ENCODE assay signal across 16 cellular contexts in genomic region chr3:146507331-146508120, GRCh38. TPM values are rescaled to one million over a fixed set of nuclear protein-coding genes. Genes with fewer than 3 reads are reported as not detected.
A peak's percentile ranks its signal among the peaks of the same experiment; 100 is the strongest.
DNase-seq lines count a peak whose midpoint lies in the region; ATAC-seq and TF ChIP-seq lines count a peak whose summit lies in the region.
"Had no signal": no experiment of that assay in that cellular context is flagged by ENCODE, and none has a peak within 500 bp of the region (broad histone marks: within the 10 kb centered on the region; RNA-seq: fewer than 3 reads in every experiment).

No MANE protein-coding gene starts in this region.

- peaks cover 7% of the 10 kb centered on the region for H3K9me3 Mint-ChIP-seq in Calu3 (ENCODE audit: low read depth, unreplicated experiment)
- H3K9me3 Mint-ChIP-seq: activated T-helper 17 cell treated with anti-CD3 and anti-CD28 coated beads, Interleukin-2, amount 50 U/mL, for 72 hours; T-helper 1 cell treated with Interleukin-12 subunit alpha and Interleukin-12 subunit beta and Interleukin-4 antibody, amounts not matched to agents 30 μg/mL and 1 μg/mL, for 36 hours had no signal

- H3K4me1 ChIP-seq in SJCRH30 (peaks cover 15% of the 10 kb centered on the region; the same call in 1 of the 2 replicates), esophagus muscularis mucosa (peaks cover 0 to 17% (median 6%) of the 10 kb centered on the region in 4 donors)
- H3K4me1 ChIP-seq: parathyroid adenoma had no signal

- peak overlapping the region; percentile 100 for H3K27ac Mint-ChIP-seq in Calu3 (ENCODE audit: unreplicated experiment)
- H3K27ac Mint-ChIP-seq: activated T-helper 17 cell treated with anti-CD3 and anti-CD28 coated beads, Interleukin-2, amount 50 U/mL, for 72 hours; T-helper 1 cell treated with Interleukin-12 subunit alpha and Interleukin-12 subunit beta and Interleukin-4 antibody, amounts not matched to agents 30 μg/mL and 1 μg/mL, for 36 hours had no signal

- H3K27me3 ChIP-seq in SJCRH30 (no peaks in the 10 kb centered on the region), esophagus muscularis mucosa (no peaks in the 10 kb centered on the region)
- H3K27me3 ChIP-seq: ascending aorta had no signal

- intact Hi-C loops in Calu3 (cut with micrococcal nuclease; ENCODE audit: unreplicated experiment): loop anchor here (1.0 to 2.0 kb wide), 2 partner anchors 70 to 285 kb away; no protein-coding TSS in a partner anchor
- intact Hi-C loops in esophagus muscularis mucosa (cut with DNase I): no loop called here

- WGBS in esophagus muscularis mucosa: 67% methylated on average over 1 of the region's 1 CpG

- CTCF ChIA-PET in Calu3 (lab: Charles Lee): interaction anchor here (1.0 to 1.9 kb wide), 5 partner anchors 16 to 194 kb away, joined by 3 to 6 read pairs (median 5); partner anchors contain the start of gene PLSCR2

- H3K36me3 Mint-ChIP-seq in Calu3 (ENCODE audit: insufficient read depth, unreplicated experiment): peaks cover 83% of the 10 kb centered on the region

- H3K27ac ChIP-seq in SJCRH30: peak overlapping the region; percentile 19; the same call in 1 of the 2 replicates
- peak overlapping the region in 3 of 4 donors; percentile 8 to 51 (median 14) for H3K27ac ChIP-seq in esophagus muscularis mucosa (replicated peaks in 1 of 4)
- H3K27ac ChIP-seq: ascending aorta, parathyroid adenoma had no signal

- ATAC-seq in HG02623 (IDR thresholded peaks at IDR 0.05; ENCODE audit: unreplicated experiment) (no peak), HG02981 (IDR thresholded peaks at IDR 0.05; ENCODE audit: unreplicated experiment) (no peak)
- ATAC-seq: activated T-helper 17 cell treated with anti-CD3 and anti-CD28 coated beads, Interleukin-2, amount 50 U/mL, for 72 hours had no signal

- BruUV-seq in Calu3 (replicated peaks; lab: Mats Ljungman, UMichigan): TSS peak; percentile 79

- no peaks in the 10 kb centered on the region; the same call in 1 of the 2 replicates for H3K9me3 ChIP-seq in SJCRH30 (replicated peaks)
- H3K9me3 ChIP-seq in esophagus muscularis mucosa: no peaks in the 10 kb centered on the region
- H3K9me3 ChIP-seq: ascending aorta had no signal

- H3K4me1 Mint-ChIP-seq in Calu3 (ENCODE audit: low read depth, unreplicated experiment): peaks cover 92% of the 10 kb centered on the region

- TF ChIP-seq EP300 in esophagus muscularis mucosa (IDR thresholded peaks at IDR 0.05): no peak

- DNase-seq in Calu3 (no peak), SJCRH30 (no peak), esophagus muscularis mucosa (ENCODE audit: extremely low spot score) (no peak), renal cortical epithelial cell (ENCODE audit: low read depth) (peak; percentile 13), NCI-H2171 (lab: John Stamatoyannopoulos, UW) (no peak), DMS153 treated with DMSO at 0.1 percent for 48 hours (lab: John Stamatoyannopoulos, UW; ENCODE audit: unreplicated experiment) (no peak)
- DNase-seq: activated CD4-positive, alpha-beta T cell treated with anti-CD3 and anti-CD28 coated beads for 4 hours; effector CD4-positive, alpha-beta T cell had no signal

- H3K36me3 ChIP-seq in SJCRH30: no peaks in the 10 kb centered on the region
- no peaks in the 10 kb centered on the region for H3K36me3 ChIP-seq in esophagus muscularis mucosa
- H3K36me3 ChIP-seq: ascending aorta had no signal

- peak overlapping the region; percentile 45 for H3K4me3 Mint-ChIP-seq in Calu3 (ENCODE audit: low read depth, unreplicated experiment)
- H3K4me3 Mint-ChIP-seq: activated T-helper 17 cell treated with anti-CD3 and anti-CD28 coated beads, Interleukin-2, amount 50 U/mL, for 72 hours; T-helper 1 cell treated with Interleukin-12 subunit alpha and Interleukin-12 subunit beta and Interleukin-4 antibody, amounts not matched to agents 30 μg/mL and 1 μg/mL, for 36 hours had no signal

- no peak for TF ChIP-seq CTCF in Calu3 (IDR thresholded peaks at IDR 0.05; ENCODE audit: unreplicated experiment)
- TF ChIP-seq CTCF in esophagus muscularis mucosa (IDR thresholded peaks at IDR 0.05): no peak

- no peak for TF ChIP-seq POLR2A in esophagus muscularis mucosa (IDR thresholded peaks at IDR 0.05; ENCODE audit: low read depth)

- H3K4me3 ChIP-seq in SJCRH30: no peak overlapping the region
- no peak overlapping the region for H3K4me3 ChIP-seq in esophagus muscularis mucosa
- H3K4me3 ChIP-seq: ascending aorta, lung had no signal

- no peaks in the 10 kb centered on the region for H3K27me3 Mint-ChIP-seq in Calu3 (ENCODE audit: unreplicated experiment)
- H3K27me3 Mint-ChIP-seq: activated T-helper 17 cell treated with anti-CD3 and anti-CD28 coated beads, Interleukin-2, amount 50 U/mL, for 72 hours had no signal

RNA-seq across cellular contexts. Expression of gene PLSCR1, which starts 36.9 kb away (rescaled TPM):
- total RNA-seq in Calu3 (2022): 887 and 1,018 TPM in 2 replicates
- 27.8 and 31.7 TPM in 2 replicates for total RNA-seq in SJCRH30 (2014; rRNA removed; shearing (Covaris generic))
- total RNA-seq in esophagus muscularis mucosa: 100 to 1,000 TPM in 1 of 4 donors, 10 to 100 TPM in 3; 40.7 to 221 (median 58.2) TPM
- 183 and 292 TPM in 2 replicates for total RNA-seq in renal cortical epithelial cell

RNA-seq across cellular contexts. Expression of gene PLSCR2, which starts 38.2 kb away (rescaled TPM):
- 2.9 and 5.1 TPM in 2 replicates for total RNA-seq in Calu3 (2022)
- not detected in 2 replicates for total RNA-seq in SJCRH30 (2014; rRNA removed; shearing (Covaris generic))
- total RNA-seq in esophagus muscularis mucosa: under 1 TPM in 1 of 4 donors, not detected in 3; 0.69 TPM
- 1.4 TPM in 1 of 2 replicates, not detected in the other for total RNA-seq in renal cortical epithelial cell
- total RNA-seq: activated T-helper 17 cell treated with anti-CD3 and anti-CD28 coated beads, Interleukin-2, amount 50 U/mL, for 72 hours; ascending aorta; glomerular endothelial cell; lung had no signal
